4 cellular contexts compared by ENCODE assay signal in the genomic region with DNA sequence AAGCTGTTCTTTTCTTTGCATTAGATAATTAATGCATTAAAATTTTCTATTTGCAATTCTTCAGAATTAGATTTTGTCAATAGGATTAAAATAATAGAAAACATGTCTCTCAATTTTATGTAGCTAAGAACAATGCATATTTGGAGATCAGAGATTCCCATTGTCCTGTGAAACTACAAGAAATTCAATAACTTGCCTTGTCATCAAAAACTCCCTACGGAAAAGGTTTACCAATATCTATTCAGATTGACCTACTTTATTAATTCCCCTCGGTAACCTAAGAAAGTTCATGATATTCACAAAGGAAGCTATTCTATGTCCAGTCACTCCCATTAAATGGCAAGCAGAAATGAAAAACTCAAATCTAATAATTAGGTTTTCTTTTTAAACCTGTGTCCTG.
TF ChIP-seq lines count a peak whose summit lies in the region.

No MANE protein-coding gene starts in this region.

TF ChIP-seq in SK-N-SH, 30 proteins besides CTCF, POLR2A, EP300 and RAD21 (continues in another document):
- no peak for TF ChIP-seq TEAD4 (IDR thresholded peaks at IDR 0.05; ENCODE audit: borderline replicate concordance, insufficient read depth)
- no peak for TF ChIP-seq JUND (IDR thresholded peaks at IDR 0.05)
- TF ChIP-seq FOSL2 (IDR thresholded peaks at IDR 0.05; ENCODE audit: borderline replicate concordance, low read depth) = no peak
- TF ChIP-seq EZH2phosphoT487 (IDR thresholded peaks at IDR 0.05; ENCODE audit: borderline replicate concordance, low read depth) = no peak
- TF ChIP-seq, protein P1, sequence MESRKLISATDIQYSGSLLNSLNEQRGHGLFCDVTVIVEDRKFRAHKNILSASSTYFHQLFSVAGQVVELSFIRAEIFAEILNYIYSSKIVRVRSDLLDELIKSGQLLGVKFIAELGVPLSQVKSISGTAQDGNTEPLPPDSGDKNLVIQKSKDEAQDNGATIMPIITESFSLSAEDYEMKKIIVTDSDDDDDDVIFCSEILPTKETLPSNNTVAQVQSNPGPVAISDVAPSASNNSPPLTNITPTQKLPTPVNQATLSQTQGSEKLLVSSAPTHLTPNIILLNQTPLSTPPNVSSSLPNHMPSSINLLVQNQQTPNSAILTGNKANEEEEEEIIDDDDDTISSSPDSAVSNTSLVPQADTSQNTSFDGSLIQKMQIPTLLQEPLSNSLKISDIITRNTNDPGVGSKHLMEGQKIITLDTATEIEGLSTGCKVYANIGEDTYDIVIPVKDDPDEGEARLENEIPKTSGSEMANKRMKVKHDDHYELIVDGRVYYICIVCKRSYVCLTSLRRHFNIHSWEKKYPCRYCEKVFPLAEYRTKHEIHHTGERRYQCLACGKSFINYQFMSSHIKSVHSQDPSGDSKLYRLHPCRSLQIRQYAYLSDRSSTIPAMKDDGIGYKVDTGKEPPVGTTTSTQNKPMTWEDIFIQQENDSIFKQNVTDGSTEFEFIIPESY (IDR thresholded peaks at IDR 0.05; ENCODE audit: borderline replicate concordance, low read depth) = no peak
- no peak for TF ChIP-seq ELF1 (IDR thresholded peaks at IDR 0.05)
- no peak for TF ChIP-seq IRF3 (IDR thresholded peaks at IDR 0.05; ENCODE audit: low read depth, low read length)
- TF ChIP-seq FOXJ3 (CRISPR knock-in tag; IDR thresholded peaks at IDR 0.05) = no peak
- TF ChIP-seq GABPA (IDR thresholded peaks at IDR 0.05; ENCODE audit: low read depth) = no peak
- TF ChIP-seq CHD2 (IDR thresholded peaks at IDR 0.05; ENCODE audit: low read length, partially characterized antibody) = no peak
- no peak for TF ChIP-seq MEF2A (IDR thresholded peaks at IDR 0.05; ENCODE audit: borderline replicate concordance, low read depth)
- TF ChIP-seq POLR2AphosphoS5 (IDR thresholded peaks at IDR 0.05; ENCODE audit: low read depth, low read length) = no peak
- TF ChIP-seq SMC3 (IDR thresholded peaks at IDR 0.05; ENCODE audit: low read depth, low read length) = no peak

TF ChIP-seq in SK-N-SH treated with all-trans-retinoic acid at 6 μM for 48 hours, 23 proteins besides CTCF, POLR2A, EP300 and RAD21 (continues in another document):
- TF ChIP-seq SNAI2 (CRISPR knock-in tag; IDR thresholded peaks at IDR 0.05) = no peak
- TF ChIP-seq TSHZ2 (CRISPR knock-in tag; IDR thresholded peaks at IDR 0.05) = no peak
- TF ChIP-seq ISL1 (CRISPR knock-in tag; IDR thresholded peaks at IDR 0.05) = no peak
- TF ChIP-seq, protein P2, sequence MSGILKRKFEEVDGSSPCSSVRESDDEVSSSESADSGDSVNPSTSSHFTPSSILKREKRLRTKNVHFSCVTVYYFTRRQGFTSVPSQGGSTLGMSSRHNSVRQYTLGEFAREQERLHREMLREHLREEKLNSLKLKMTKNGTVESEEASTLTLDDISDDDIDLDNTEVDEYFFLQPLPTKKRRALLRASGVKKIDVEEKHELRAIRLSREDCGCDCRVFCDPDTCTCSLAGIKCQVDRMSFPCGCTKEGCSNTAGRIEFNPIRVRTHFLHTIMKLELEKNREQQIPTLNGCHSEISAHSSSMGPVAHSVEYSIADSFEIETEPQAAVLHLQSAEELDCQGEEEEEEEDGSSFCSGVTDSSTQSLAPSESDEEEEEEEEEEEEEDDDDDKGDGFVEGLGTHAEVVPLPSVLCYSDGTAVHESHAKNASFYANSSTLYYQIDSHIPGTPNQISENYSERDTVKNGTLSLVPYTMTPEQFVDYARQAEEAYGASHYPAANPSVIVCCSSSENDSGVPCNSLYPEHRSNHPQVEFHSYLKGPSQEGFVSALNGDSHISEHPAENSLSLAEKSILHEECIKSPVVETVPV (CRISPR knock-in tag; IDR thresholded peaks at IDR 0.05) = no peak
- TF ChIP-seq ARNTL (CRISPR knock-in tag; IDR thresholded peaks at IDR 0.05; ENCODE audit: borderline replicate concordance, low read depth) = no peak
- TF ChIP-seq GLIS3 (CRISPR knock-in tag; IDR thresholded peaks at IDR 0.05) = no peak
- no peak for TF ChIP-seq ZFP3 (CRISPR knock-in tag; IDR thresholded peaks at IDR 0.05)

TF ChIP-seq in IMR-90, 13 proteins besides CTCF, POLR2A, EP300 and RAD21:
- no peak for TF ChIP-seq MXI1 (IDR thresholded peaks at IDR 0.05; ENCODE audit: borderline replicate concordance, low read depth, low read length)
- peak; percentile 81 for TF ChIP-seq MAFK (IDR thresholded peaks at IDR 0.05; ENCODE audit: low read depth, low read length)
TF ChIP-seq in IMR-90: peak in this region for 1.

TF ChIP-seq in K562, 482 proteins besides CTCF, POLR2A, EP300 and RAD21:
- TF ChIP-seq ZNF316 (IDR thresholded peaks at IDR 0.05) (peak; percentile 52; the same call in 1 of the 2 replicates), CREB1 (IDR thresholded peaks at IDR 0.05) (no peak), CREB1 (CRISPR knock-in tag; IDR thresholded peaks at IDR 0.05) (no peak), BRF1 (IDR thresholded peaks at IDR 0.05; ENCODE audit: borderline replicate concordance, extremely low read depth, insufficient read length) (no peak)
